10 cellular contexts compared by ENCODE assay signal in the genomic region with DNA sequence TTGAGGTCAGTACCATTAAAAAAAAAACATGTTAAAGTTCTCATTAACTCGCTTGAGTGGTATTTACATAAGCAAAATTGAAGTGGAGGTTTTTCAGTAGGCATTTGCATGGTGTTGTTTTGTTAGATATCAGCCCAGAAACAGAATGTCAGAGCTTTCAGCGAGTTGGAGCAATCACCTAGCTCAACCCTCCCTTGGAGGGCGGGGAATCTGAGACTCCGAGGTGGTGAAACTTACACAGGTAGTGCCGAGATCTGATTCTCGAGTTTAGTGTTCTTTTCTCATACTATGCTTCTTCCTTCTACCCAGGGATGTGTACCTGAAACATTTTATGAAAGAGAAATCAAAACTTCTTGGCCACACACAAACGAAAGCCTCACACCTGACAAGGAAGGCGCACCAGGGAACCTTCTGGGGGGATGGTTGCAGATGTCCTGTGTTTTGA. TPM values are rescaled to one million over a fixed set of nuclear protein-coding genes. Genes with fewer than 3 reads are reported as not detected.
DNase-seq lines count a peak whose midpoint lies in the region; ATAC-seq, FAIRE-seq and TF ChIP-seq lines count a peak whose summit lies in the region.
"Had no signal": no experiment of that assay in that cellular context is flagged by ENCODE, and none has a peak within 500 bp of the region (broad histone marks: within the 10 kb centered on the region; RNA-seq: fewer than 3 reads in every experiment).

No MANE protein-coding gene starts in this region.

- DNase-seq in astrocyte (ENCODE audit: low read depth) = no peak
- DNase-seq in prostate gland (ENCODE audit: low spot score) = no peak
- no peak for DNase-seq in SK-N-SH
- DNase-seq in OCI-M1 (lab: John Stamatoyannopoulos, UW) = no peak
- DNase-seq in occipital lobe (lab: John Stamatoyannopoulos, UW) = no peak
- DNase-seq: activated CD4-positive, CD25-positive, alpha-beta regulatory T cell had no signal

- H3K9me2 ChIP-seq in SK-N-SH = no peaks in the 10 kb centered on the region

- peaks cover 19% of the 10 kb centered on the region for H3F3A ChIP-seq in SK-N-SH (replicated peaks; ENCODE audit: insufficient read depth)

- H3K9ac ChIP-seq in astrocyte (ENCODE audit: low read length) (no peak overlapping the region), SK-N-SH (no peak overlapping the region)

- POLR2A ChIA-PET in SK-N-SH (lab: Yijun Ruan, JAX) = no interaction called here

- no peak for TF ChIP-seq RAD21 in SK-N-SH (IDR thresholded peaks at IDR 0.05; ENCODE audit: low read length)

- no peak overlapping the region for H3K4me3 Mint-ChIP-seq in astrocyte (ENCODE audit: unreplicated experiment)

- H3K9me3 ChIP-seq in astrocyte (ENCODE audit: insufficient read depth, low read depth, low read length) (no peaks in the 10 kb centered on the region), prostate gland (no peaks in the 10 kb centered on the region), SK-N-SH (no peaks in the 10 kb centered on the region)
- H3K9me3 ChIP-seq: thoracic aorta had no signal

- peaks cover 18% of the 10 kb centered on the region for H3K36me3 Mint-ChIP-seq in astrocyte (ENCODE audit: low read depth, unreplicated experiment)

- H3K4me3 ChIP-seq in astrocyte (ENCODE audit: insufficient read depth, low read depth, low read length) (no peak overlapping the region), prostate gland (no peak overlapping the region), SK-N-SH (ENCODE audit: low read depth in 2 of 2, low read length in 1 of 2) (no peak overlapping the region)
- H3K4me3 ChIP-seq: thoracic aorta had no signal

- H3K9me3 Mint-ChIP-seq in astrocyte (ENCODE audit: unreplicated experiment) = no peaks in the 10 kb centered on the region

- CTCF ChIA-PET in SK-N-SH (lab: Yijun Ruan, JAX) = interaction anchor here (1.7 to 2.3 kb wide), 2 partner anchors 81 to 100 kb away, joined by 4 to 7 read pairs; no protein-coding TSS in a partner anchor

- H3K36me3 ChIP-seq in astrocyte (ENCODE audit: insufficient read depth, low read length) (peaks cover 33% of the 10 kb centered on the region), prostate gland (no peaks in the 10 kb centered on the region), SK-N-SH (replicated peaks in 1 of 2; ENCODE audit: control insufficient read depth in 1 of 2, insufficient read depth in 2 of 2, low read length in 1 of 2) (peaks cover 70 to 74% of the 10 kb centered on the region in 2 experiments)

- FAIRE-seq in astrocyte (lab: Jason Lieb, UNC) = no peak

- 68% methylated on average over 8 of the region's 8 CpGs for WGBS in prostate gland
- WGBS in SK-N-SH (ENCODE audit: low lambda C conversion rate) = 94% methylated on average over 8 of the region's 8 CpGs

- H3K27me3 Mint-ChIP-seq in astrocyte (ENCODE audit: low read depth, unreplicated experiment) = no peaks in the 10 kb centered on the region

- peaks cover 70% of the 10 kb centered on the region for H4K20me1 ChIP-seq in astrocyte (ENCODE audit: insufficient read depth, low read length)
- H4K20me1 ChIP-seq in SK-N-SH (ENCODE audit: insufficient read depth) = peaks cover 50% of the 10 kb centered on the region

- H2AFZ ChIP-seq in astrocyte (ENCODE audit: low read depth, low read length) (no peak overlapping the region), SK-N-SH (ENCODE audit: low read depth) (no peak overlapping the region)

- TF ChIP-seq CTCF in astrocyte (IDR thresholded peaks at IDR 0.05; ENCODE audit: insufficient read depth, low read depth, low read length) (no peak), prostate gland (IDR thresholded peaks at IDR 0.05) (no peak), SK-N-SH (IDR thresholded peaks at IDR 0.05) (no peak)

- peaks cover 41% of the 10 kb centered on the region for H3K4me1 Mint-ChIP-seq in astrocyte (ENCODE audit: low read depth, unreplicated experiment)

- peak overlapping the region; percentile 6 for H3K27ac Mint-ChIP-seq in astrocyte (ENCODE audit: unreplicated experiment)

- no peak for TF ChIP-seq EP300 in SK-N-SH (IDR thresholded peaks at IDR 0.05; ENCODE audit: borderline replicate concordance in 1 of 2, low read depth in 1 of 2, low read length in 1 of 2)

- no peak overlapping the region for H3K4me2 ChIP-seq in astrocyte (ENCODE audit: low read length)
- H3K4me2 ChIP-seq in SK-N-SH = no peak overlapping the region

- H3K4me1 ChIP-seq in astrocyte (ENCODE audit: insufficient read depth, low read length) (peaks cover 34% of the 10 kb centered on the region), prostate gland (replicated peaks) (peaks cover 8% of the 10 kb centered on the region), SK-N-SH (ENCODE audit: control insufficient read depth in 1 of 2, insufficient read depth in 2 of 2, low read depth in 1 of 2, low read length in 1 of 2) (peaks cover 11 to 24% of the 10 kb centered on the region in 2 experiments)

- intact Hi-C loops in prostate gland (cut with DNase I) = loop anchor here (5.0 kb wide), 1 partner anchor 60 kb away; no protein-coding TSS in a partner anchor

- H3K27me3 ChIP-seq in astrocyte (ENCODE audit: insufficient read depth, low read length) (no peaks in the 10 kb centered on the region), prostate gland (replicated peaks; ENCODE audit: insufficient read depth) (no peaks in the 10 kb centered on the region), SK-N-SH (ENCODE audit: insufficient read depth) (no peaks in the 10 kb centered on the region)

- peaks cover 95% of the 10 kb centered on the region for H3K79me2 ChIP-seq in astrocyte (ENCODE audit: insufficient read depth, low read length)
- H3K79me2 ChIP-seq in SK-N-SH (ENCODE audit: insufficient read depth) = peaks cover 100% of the 10 kb centered on the region

- no peak for TF ChIP-seq POLR2A in prostate gland (IDR thresholded peaks at IDR 0.05)

- ATAC-seq in GM18873 (IDR thresholded peaks at IDR 0.05; ENCODE audit: low FRiP score, unreplicated experiment) (peak; percentile 48), HG02571 (IDR thresholded peaks at IDR 0.05; ENCODE audit: unreplicated experiment) (peak; percentile 42), HG03139 (IDR thresholded peaks at IDR 0.05; ENCODE audit: unreplicated experiment) (no peak)

- H3K27ac ChIP-seq in astrocyte (ENCODE audit: low read depth, low read length) (no peak overlapping the region), prostate gland (peak overlapping the region; percentile 4 to 98), SK-N-SH (ENCODE audit: low read depth in 2 of 2, low read length in 1 of 2) (no peak overlapping the region)
- H3K27ac ChIP-seq: thoracic aorta had no signal

TF ChIP-seq in SK-N-SH, 30 proteins besides CTCF, POLR2A, EP300 and RAD21 (continues in another document):
- no peak for TF ChIP-seq EZH2phosphoT487 (IDR thresholded peaks at IDR 0.05; ENCODE audit: borderline replicate concordance, low read depth)
- TF ChIP-seq, protein P1, sequence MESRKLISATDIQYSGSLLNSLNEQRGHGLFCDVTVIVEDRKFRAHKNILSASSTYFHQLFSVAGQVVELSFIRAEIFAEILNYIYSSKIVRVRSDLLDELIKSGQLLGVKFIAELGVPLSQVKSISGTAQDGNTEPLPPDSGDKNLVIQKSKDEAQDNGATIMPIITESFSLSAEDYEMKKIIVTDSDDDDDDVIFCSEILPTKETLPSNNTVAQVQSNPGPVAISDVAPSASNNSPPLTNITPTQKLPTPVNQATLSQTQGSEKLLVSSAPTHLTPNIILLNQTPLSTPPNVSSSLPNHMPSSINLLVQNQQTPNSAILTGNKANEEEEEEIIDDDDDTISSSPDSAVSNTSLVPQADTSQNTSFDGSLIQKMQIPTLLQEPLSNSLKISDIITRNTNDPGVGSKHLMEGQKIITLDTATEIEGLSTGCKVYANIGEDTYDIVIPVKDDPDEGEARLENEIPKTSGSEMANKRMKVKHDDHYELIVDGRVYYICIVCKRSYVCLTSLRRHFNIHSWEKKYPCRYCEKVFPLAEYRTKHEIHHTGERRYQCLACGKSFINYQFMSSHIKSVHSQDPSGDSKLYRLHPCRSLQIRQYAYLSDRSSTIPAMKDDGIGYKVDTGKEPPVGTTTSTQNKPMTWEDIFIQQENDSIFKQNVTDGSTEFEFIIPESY (IDR thresholded peaks at IDR 0.05; ENCODE audit: borderline replicate concordance, low read depth) = no peak
- no peak for TF ChIP-seq YY1 (IDR thresholded peaks at IDR 0.05; ENCODE audit: low read depth)
- TF ChIP-seq GATA2 (CRISPR knock-in tag; IDR thresholded peaks at IDR 0.05) = no peak
- TF ChIP-seq, protein P2, sequence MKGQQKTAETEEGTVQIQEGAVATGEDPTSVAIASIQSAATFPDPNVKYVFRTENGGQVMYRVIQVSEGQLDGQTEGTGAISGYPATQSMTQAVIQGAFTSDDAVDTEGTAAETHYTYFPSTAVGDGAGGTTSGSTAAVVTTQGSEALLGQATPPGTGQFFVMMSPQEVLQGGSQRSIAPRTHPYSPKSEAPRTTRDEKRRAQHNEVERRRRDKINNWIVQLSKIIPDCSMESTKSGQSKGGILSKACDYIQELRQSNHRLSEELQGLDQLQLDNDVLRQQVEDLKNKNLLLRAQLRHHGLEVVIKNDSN (IDR thresholded peaks at IDR 0.05; ENCODE audit: borderline replicate concordance, low read depth) = no peak
- no peak for TF ChIP-seq FOXJ3 (CRISPR knock-in tag; IDR thresholded peaks at IDR 0.05)
- TF ChIP-seq FOSL2 (IDR thresholded peaks at IDR 0.05; ENCODE audit: borderline replicate concordance, low read depth) = no peak
- TF ChIP-seq, protein P3, sequence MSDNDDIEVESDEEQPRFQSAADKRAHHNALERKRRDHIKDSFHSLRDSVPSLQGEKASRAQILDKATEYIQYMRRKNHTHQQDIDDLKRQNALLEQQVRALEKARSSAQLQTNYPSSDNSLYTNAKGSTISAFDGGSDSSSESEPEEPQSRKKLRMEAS (IDR thresholded peaks at IDR 0.05; ENCODE audit: low read depth) = no peak
- no peak for TF ChIP-seq TCF12 (IDR thresholded peaks at IDR 0.05)
- no peak for TF ChIP-seq SMC3 (IDR thresholded peaks at IDR 0.05; ENCODE audit: low read depth, low read length)
- TF ChIP-seq GABPA (IDR thresholded peaks at IDR 0.05; ENCODE audit: low read depth) = no peak
- TF ChIP-seq NFIC (IDR thresholded peaks at IDR 0.05; ENCODE audit: borderline replicate concordance) = no peak
- TF ChIP-seq NRF1 (IDR thresholded peaks at IDR 0.05; ENCODE audit: low read depth, low read length) = no peak

RNA-seq across cellular contexts. Expression of a gene that starts 6.6 kb away (rescaled TPM):
- total RNA-seq in astrocyte = 86.7 and 93.2 TPM in 2 replicates
- 100 to 1,000 TPM in 1 of 2 donors, 10 to 100 TPM in 1; 39.9 to 175 TPM for total RNA-seq in prostate gland
- 45.1 and 62.4 TPM in 2 replicates for polyA plus RNA-seq in SK-N-SH (2012; rRNA removed)
- 54.4 and 58.5 TPM in 2 replicates for polyA plus RNA-seq in SK-N-SH (2012; cell fraction: cytosol; rRNA removed)
- polyA plus RNA-seq in SK-N-SH (2012; cell fraction: nucleus; rRNA removed) = 48.9 and 66.1 TPM in 2 replicates
- total RNA-seq in occipital lobe = 66.9 TPM

Comparison
In these comparisons a context has a peak if more than half of its experiments do, and no peak if none do; other contexts are left out.
1. H3K27ac ChIP-seq: peak in prostate gland (2 of 2); none in astrocyte (single experiment) and SK-N-SH (0 of 2).